In the genomic region with DNA sequence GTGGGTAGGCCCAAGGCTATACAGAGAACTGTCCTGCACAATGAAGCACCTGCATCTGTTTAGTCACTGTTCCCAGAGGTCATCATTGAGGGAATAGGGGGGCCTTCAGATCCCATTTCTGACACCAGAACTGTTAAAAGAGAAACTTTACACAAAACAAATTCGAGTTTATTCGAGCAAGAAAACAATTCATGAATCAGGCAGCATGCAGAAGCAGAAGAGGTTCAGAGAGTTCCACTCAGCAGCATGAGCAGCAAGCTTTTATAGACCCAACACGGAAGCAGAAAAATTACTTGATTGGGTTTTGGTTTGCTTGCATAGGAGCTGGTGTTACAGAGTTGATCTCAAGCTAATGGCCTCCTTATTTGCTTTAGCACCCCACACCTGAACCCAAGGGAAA, we compare ENCODE assay signal across 15 cellular contexts. TPM values are rescaled to one million over a fixed set of nuclear protein-coding genes. Genes with fewer than 3 reads are reported as not detected.
DNase-seq lines count a peak whose midpoint lies in the region; ATAC-seq lines count a peak whose summit lies in the region.
"Had no signal": no experiment of that assay in that cellular context is flagged by ENCODE, and none has a peak within 500 bp of the region (broad histone marks: within the 10 kb centered on the region; RNA-seq: fewer than 3 reads in every experiment).

No MANE protein-coding gene starts in this region.

- H3K27me3 Mint-ChIP-seq in stimulated activated naive CD8-positive, alpha-beta T cell treated with anti-CD3 and anti-CD28 coated beads, Interleukin-15, Interleukin-2, amounts not matched to agents 100 ng/mL and 50 ng/mL, for 24 hours, result peaks cover 8% of the 10 kb centered on the region
- peaks cover 7% of the 10 kb centered on the region for H3K27me3 Mint-ChIP-seq in activated CD8-positive, alpha-beta T cell treated with anti-CD3 and anti-CD28 coated beads, Interleukin-2, amount 10 ng/mL, durations not matched to agents 7 days and 5 days (ENCODE audit: low read depth)

- POLR2A ChIA-PET in activated CD8-positive, alpha-beta T cell treated with anti-CD3 and anti-CD28 coated beads, Interleukin-2, amount 10 ng/mL, durations not matched to agents 7 days and 5 days (lab: Charles Lee), result no interaction called here

- no peak for ATAC-seq in stimulated activated naive CD8-positive, alpha-beta T cell treated with anti-CD3 and anti-CD28 coated beads, Interleukin-15, Interleukin-2, amounts not matched to agents 100 U/mL and 50 U/mL, for 24 hours
- no peak for ATAC-seq in activated CD8-positive, alpha-beta T cell treated with anti-CD3 and anti-CD28 coated beads, Interleukin-2, amount 10 ng/mL, durations not matched to agents 7 days and 5 days
- ATAC-seq in left lobe of liver (no peak), HG03571 (IDR thresholded peaks at IDR 0.05; ENCODE audit: unreplicated experiment) (no peak)

- peaks cover 18% of the 10 kb centered on the region for H3K36me3 Mint-ChIP-seq in stimulated activated naive CD8-positive, alpha-beta T cell treated with anti-CD3 and anti-CD28 coated beads, Interleukin-15, Interleukin-2, amounts not matched to agents 100 ng/mL and 50 ng/mL, for 24 hours (ENCODE audit: low read depth)
- peaks cover 10% of the 10 kb centered on the region for H3K36me3 Mint-ChIP-seq in activated CD8-positive, alpha-beta T cell treated with anti-CD3 and anti-CD28 coated beads, Interleukin-2, amount 10 ng/mL, durations not matched to agents 7 days and 5 days (ENCODE audit: low read depth)

- peaks cover 35% of the 10 kb centered on the region for H3K4me1 Mint-ChIP-seq in stimulated activated naive CD8-positive, alpha-beta T cell treated with anti-CD3 and anti-CD28 coated beads, Interleukin-15, Interleukin-2, amounts not matched to agents 100 ng/mL and 50 ng/mL, for 24 hours (ENCODE audit: low read depth)
- H3K4me1 Mint-ChIP-seq in activated CD8-positive, alpha-beta T cell treated with anti-CD3 and anti-CD28 coated beads, Interleukin-2, amount 10 ng/mL, durations not matched to agents 7 days and 5 days (ENCODE audit: low read depth), result peaks cover 25% of the 10 kb centered on the region

- no peak for DNase-seq in stimulated activated naive CD8-positive, alpha-beta T cell treated with anti-CD3 and anti-CD28 coated beads, Interleukin-15, Interleukin-2, amounts not matched to agents 100 U/mL and 50 U/mL, for 24 hours
- no peak for DNase-seq in activated CD8-positive, alpha-beta T cell treated with anti-CD3 and anti-CD28 coated beads, Interleukin-2, amount 10 ng/mL, durations not matched to agents 7 days and 5 days
- peak; percentile 10 for DNase-seq in left lobe of liver (ENCODE audit: low spot score)
- no peak for DNase-seq in KG1 (lab: John Stamatoyannopoulos, UW)
- no peak for DNase-seq in central memory CD4-positive, alpha-beta T cell
- DNase-seq in EL, result no peak
- DNase-seq: activated naive CD4-positive, alpha-beta T cell treated with anti-CD3 and anti-CD28 coated beads, Interleukin-2, amount 50 U/mL, for 16 hours; DMS153; effector memory CD4-positive, alpha-beta T cell; Kasumi-1; left ventricle myocardium inferior; NCI-H1417 treated with DMSO at 0.1 percent for 48 hours; NCI-H2227 treated with DMSO at 0.1 percent for 48 hours had no signal

- H3K4me3 Mint-ChIP-seq in stimulated activated naive CD8-positive, alpha-beta T cell treated with anti-CD3 and anti-CD28 coated beads, Interleukin-15, Interleukin-2, amounts not matched to agents 100 ng/mL and 50 ng/mL, for 24 hours, result peak overlapping the region; percentile 98
- peak overlapping the region; percentile 97 for H3K4me3 Mint-ChIP-seq in activated CD8-positive, alpha-beta T cell treated with anti-CD3 and anti-CD28 coated beads, Interleukin-2, amount 10 ng/mL, durations not matched to agents 7 days and 5 days

- H3K9me3 Mint-ChIP-seq in stimulated activated naive CD8-positive, alpha-beta T cell treated with anti-CD3 and anti-CD28 coated beads, Interleukin-15, Interleukin-2, amounts not matched to agents 100 ng/mL and 50 ng/mL, for 24 hours, result peaks cover 11% of the 10 kb centered on the region
- peaks cover 5% of the 10 kb centered on the region for H3K9me3 Mint-ChIP-seq in activated CD8-positive, alpha-beta T cell treated with anti-CD3 and anti-CD28 coated beads, Interleukin-2, amount 10 ng/mL, durations not matched to agents 7 days and 5 days (ENCODE audit: insufficient read depth)

- H3K27ac Mint-ChIP-seq in stimulated activated naive CD8-positive, alpha-beta T cell treated with anti-CD3 and anti-CD28 coated beads, Interleukin-15, Interleukin-2, amounts not matched to agents 100 ng/mL and 50 ng/mL, for 24 hours, result peak overlapping the region; percentile 99
- H3K27ac Mint-ChIP-seq in activated CD8-positive, alpha-beta T cell treated with anti-CD3 and anti-CD28 coated beads, Interleukin-2, amount 10 ng/mL, durations not matched to agents 7 days and 5 days, result no peak overlapping the region

- CTCF ChIA-PET in activated CD8-positive, alpha-beta T cell treated with anti-CD3 and anti-CD28 coated beads, Interleukin-2, amount 10 ng/mL, durations not matched to agents 7 days and 5 days (lab: Charles Lee), result no interaction called here

RNA-seq across cellular contexts. Expression of gene SFSWAP, which starts 1.7 kb away (rescaled TPM):
- total RNA-seq in activated CD8-positive, alpha-beta T cell treated with anti-CD3 and anti-CD28 coated beads, Interleukin-2, amount 10 ng/mL, durations not matched to agents 7 days and 5 days, result 10 to 100 TPM; 50.4 to 53.6 TPM
- total RNA-seq in left lobe of liver, result 15.7 TPM
